Comparison of ENCODE assay signal across 1 cellular context in the genomic region with DNA sequence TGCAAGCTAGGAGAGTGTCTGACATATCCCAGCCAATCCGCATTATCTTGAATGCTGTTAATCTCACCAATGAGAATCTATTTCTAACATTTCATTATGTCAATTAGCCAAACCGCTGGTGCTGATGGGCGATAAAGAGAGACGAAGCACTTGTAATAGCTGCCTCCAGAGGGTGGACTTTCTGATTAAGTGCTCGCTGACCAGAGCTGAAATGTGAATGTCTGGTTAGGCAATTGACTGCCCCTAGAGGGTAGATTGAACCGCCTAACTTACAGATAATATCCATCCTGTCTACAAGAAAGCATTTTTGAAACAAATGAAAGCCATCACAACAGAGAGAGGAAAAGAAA.
TF ChIP-seq lines count a peak whose summit lies in the region.

No MANE protein-coding gene starts in this region.

TF ChIP-seq in GM12891, 5 proteins besides CTCF, POLR2A, EP300 and RAD21 (continued from another document):
- TF ChIP-seq PAX5 (IDR thresholded peaks at IDR 0.05; ENCODE audit: insufficient read depth, low read length, severe bottlenecking) (no peak), POU2F2 (IDR thresholded peaks at IDR 0.05; ENCODE audit: low read depth, low read length) (no peak)
